8 cellular contexts compared by ENCODE assay signal in the genomic region with DNA sequence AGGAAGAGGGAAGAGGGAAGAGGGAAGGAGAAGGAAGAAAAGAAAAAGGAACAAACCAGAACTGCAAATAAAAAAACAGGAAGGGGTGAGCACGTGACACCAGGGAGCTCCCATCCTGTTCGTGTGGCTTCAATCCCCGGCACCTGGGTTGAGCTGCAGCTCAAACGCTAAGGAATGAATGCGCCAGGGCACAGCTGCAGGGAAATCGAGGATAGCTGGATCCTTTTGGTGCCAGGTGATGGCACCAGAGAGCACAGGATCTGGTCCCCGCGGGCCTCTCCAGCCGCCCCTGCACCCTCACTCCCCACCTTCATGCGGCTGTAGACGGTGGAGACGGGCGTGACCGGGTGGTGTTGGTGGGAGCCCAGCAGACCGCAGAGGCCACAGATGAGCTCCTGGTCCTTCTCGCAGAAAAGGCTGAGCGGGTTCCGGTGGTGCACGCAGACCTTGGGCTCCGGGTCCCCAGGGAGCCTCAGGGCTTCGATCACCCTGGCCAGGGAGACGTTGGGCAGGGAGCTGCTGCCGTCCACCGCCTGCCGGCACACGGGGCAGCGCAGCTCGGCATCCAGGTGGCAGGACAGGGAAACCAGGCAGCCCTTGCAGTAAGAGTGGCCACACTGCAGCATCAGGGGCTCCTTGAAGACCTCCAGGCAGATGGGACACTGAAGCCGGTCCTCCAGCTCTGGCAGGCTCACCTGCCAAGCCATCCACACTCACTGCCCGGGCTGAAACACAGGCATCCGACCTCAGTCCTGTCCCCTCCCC. TPM values are rescaled to one million over a fixed set of nuclear protein-coding genes. Genes with fewer than 3 reads are reported as not detected.
DNase-seq lines count a peak whose midpoint lies in the region; ATAC-seq and TF ChIP-seq lines count a peak whose summit lies in the region.
"Not testable (repeated sequence)": the region's sequence is repeated elsewhere in the genome, so short reads cannot be mapped to it uniquely, and the experiment has no call there.

No MANE protein-coding gene starts in this region.

- not testable (repeated sequence) for H3K4me3 ChIP-seq in PC-3 (ENCODE audit: low read length)
- peak overlapping the region; percentile 0 to 48 for H3K4me3 ChIP-seq in duodenal mucosa (ENCODE audit: low read depth in 1 of 2, low read length in 2 of 2)

- H3F3A ChIP-seq in PC-3 (ENCODE audit: low read length, unreplicated experiment) = not testable (repeated sequence)

- TF ChIP-seq CTCF in PC-3 (conservative IDR thresholded peaks at IDR 0.05; ENCODE audit: low read depth, low read length) = peak; percentile 48

- not testable (repeated sequence) for H3K36me3 ChIP-seq in PC-3 (ENCODE audit: low read depth, low read length); duodenal mucosa (ENCODE audit: control insufficient read depth in 1 of 2, insufficient read depth in 2 of 2, low read length in 2 of 2)

- BruUV-seq in PC-3 (replicated peaks; lab: Mats Ljungman, UMichigan) = not testable (repeated sequence)

- peak overlapping the region; percentile 57; the same call in 1 of the 2 replicates for H3K4me2 ChIP-seq in PC-3 (ENCODE audit: low read length)

- not testable (repeated sequence) for H3K4me1 ChIP-seq in PC-3 (ENCODE audit: insufficient read depth, low read length); duodenal mucosa (ENCODE audit: control insufficient read depth in 1 of 2, insufficient read depth in 2 of 2, low read length in 2 of 2)

- not testable (repeated sequence) for H3K9me3 ChIP-seq in PC-3 (ENCODE audit: low read length); duodenal mucosa (ENCODE audit: control insufficient read depth in 1 of 2, low read length in 2 of 2)

- intact Hi-C loops in PC-3 (cut with micrococcal nuclease) = loop anchor here (1.0 kb wide), 1 partner anchor 112 kb away; no protein-coding TSS in a partner anchor

- CTCF ChIA-PET in PC-3 (lab: Charles Lee) = interaction anchor here (0.5 to 1.0 kb wide), 3 partner anchors 9 to 97 kb away, joined by 3 to 7 read pairs (median 3); no protein-coding TSS in a partner anchor

- not testable (repeated sequence) for H4K20me1 ChIP-seq in PC-3 (ENCODE audit: low read length)

- not testable (repeated sequence) for H3K27me3 ChIP-seq in PC-3 (ENCODE audit: low read length); duodenal mucosa (ENCODE audit: control insufficient read depth in 1 of 2, insufficient read depth in 2 of 2, low read length in 2 of 2)

- H2AFZ ChIP-seq in PC-3 (ENCODE audit: low read length) = peak overlapping the region; percentile 64; the same call in 1 of the 2 replicates

- POLR2A ChIA-PET in PC-3 (lab: Charles Lee; ENCODE audit: unreplicated experiment) = interaction anchor here (0.6 kb wide), 1 partner anchor 233 kb away, joined by 4 read pairs; no protein-coding TSS in a partner anchor

- H3K27ac ChIP-seq in PC-3 (ENCODE audit: low read length); duodenal mucosa (ENCODE audit: low read depth, low read length): not testable (repeated sequence)

- not testable (repeated sequence) for H3K9ac ChIP-seq in PC-3 (ENCODE audit: low read length)
- H3K9ac ChIP-seq in duodenal mucosa (ENCODE audit: low read depth in 1 of 2, low read length in 2 of 2) = peak overlapping the region in 1 of 2 donors; percentile 25

- ATAC-seq in GM18867 (IDR thresholded peaks at IDR 0.05; ENCODE audit: unreplicated experiment) (peak; percentile 43), PC-3 (peak; percentile 80)

- DNase-seq in AG08395 (ENCODE audit: low spot score) (peak; percentile 78), LoVo (ENCODE audit: low spot score) (peak; percentile 60), PC-3 (peak; percentile 63), left kidney (ENCODE audit: low read depth, low spot score) (peak; percentile 85)
- DNase-seq in activated CD8-positive, alpha-beta memory T cell treated with anti-CD3 and anti-CD28 coated beads, Interleukin-2, amount 50 U/mL, for 24 hours (ENCODE audit: extremely low read depth) = peak; percentile 9
- DNase-seq in stimulated activated CD4-positive, alpha-beta T cell treated with anti-CD3 and anti-CD28 coated beads, Interleukin-15, amount 100 ng/mL, for 24 hours = peak; percentile 69

- not testable (repeated sequence) for H3K79me2 ChIP-seq in PC-3 (ENCODE audit: low read length)

- not testable (repeated sequence) for H3K9me2 ChIP-seq in PC-3 (replicated peaks; ENCODE audit: low read length)

RNA-seq across cellular contexts. Expression of a gene that starts 3.6 kb away (rescaled TPM):
- total RNA-seq in PC-3 (2014; rRNA removed) = not detected in 2 replicates

RNA-seq across cellular contexts. Expression of a gene that starts 3.7 kb away (rescaled TPM):
- not detected in 2 replicates for total RNA-seq in PC-3 (2014; rRNA removed)

RNA-seq across cellular contexts. Expression of a gene that starts 15.6 kb away (rescaled TPM):
- total RNA-seq in PC-3 (2014; rRNA removed) = 36.0 and 51.6 TPM in 2 replicates

Comparison
In these comparisons a context has a peak if more than half of its experiments do, and no peak if none do; other contexts are left out.
1. DNase-seq: peak in every context shown above with its lines; median percentile 85 in left kidney; 78 in AG08395; 69 in stimulated activated CD4-positive, alpha-beta T cell treated with anti-CD3 and anti-CD28 coated beads, Interleukin-15, amount 100 ng/mL, for 24 hours; 63 in PC-3; 60 in LoVo; 9 in activated CD8-positive, alpha-beta memory T cell treated with anti-CD3 and anti-CD28 coated beads, Interleukin-2, amount 50 U/mL, for 24 hours.